In the genomic region with DNA sequence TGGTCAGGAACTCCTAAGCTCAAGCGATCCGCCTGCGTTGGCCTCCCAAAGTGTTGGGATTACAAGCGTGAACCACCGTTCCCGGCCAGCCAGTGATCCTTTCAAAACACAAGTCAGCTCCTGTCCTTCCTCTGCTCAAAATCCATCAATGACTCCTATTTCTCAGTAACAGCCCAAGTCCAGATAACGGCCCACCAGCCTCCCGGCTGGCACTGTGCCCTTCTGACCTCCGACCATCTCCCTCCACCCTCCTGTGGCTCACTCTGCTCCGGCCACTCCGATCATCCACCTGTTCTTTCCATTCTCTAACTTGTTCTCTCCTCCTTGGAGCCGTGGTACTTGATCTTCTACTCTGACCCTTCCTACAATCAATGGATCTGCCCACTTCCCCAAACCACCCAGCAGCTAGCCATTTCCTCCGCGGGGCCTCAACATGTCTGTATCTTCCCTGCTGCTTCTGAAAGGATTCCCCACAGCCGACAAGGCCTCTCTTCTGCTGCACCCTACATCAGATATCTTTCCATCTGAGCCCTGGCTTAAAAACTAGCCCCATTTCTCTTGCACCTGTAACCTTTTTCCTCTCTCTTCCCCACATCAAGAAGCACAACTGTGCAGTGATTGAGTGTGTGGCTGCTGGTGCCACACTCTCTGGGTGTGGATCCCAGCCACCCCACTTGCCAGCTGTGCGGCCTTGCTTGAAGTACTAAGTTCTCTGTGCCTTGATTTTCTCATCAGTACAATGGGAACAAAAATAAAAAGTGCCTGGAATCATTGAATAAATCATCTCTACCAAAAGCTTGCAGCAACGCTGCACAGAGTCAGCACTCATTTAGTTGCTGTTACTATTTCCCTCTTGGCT, we compare ENCODE assay signal across 12 cellular contexts. TPM values are rescaled to one million over a fixed set of nuclear protein-coding genes. Genes with fewer than 3 reads are reported as not detected.
DNase-seq lines count a peak whose midpoint lies in the region; ATAC-seq, FAIRE-seq and TF ChIP-seq lines count a peak whose summit lies in the region.
"Had no signal": no experiment of that assay in that cellular context is flagged by ENCODE, and none has a peak within 500 bp of the region (broad histone marks: within the 10 kb centered on the region; RNA-seq: fewer than 3 reads in every experiment).

No MANE protein-coding gene starts in this region.

- no peak for TF ChIP-seq EP300 in suprapubic skin (IDR thresholded peaks at IDR 0.05)

- no peak for DNase-seq in T-helper 1 cell
- DNase-seq in T-cell = peak in 1 of 34 experiments; percentile 3
- DNase-seq in right cardiac atrium = peak in 1 of 3 donors; percentile 62
- DNase-seq in suprapubic skin (ENCODE audit: low spot score in 2 of 2) = no peak
- no peak for DNase-seq in immature natural killer cell
- DNase-seq in HTR-8/SVneo (ENCODE audit: insufficient read length, low spot score) = no peak
- no peak for DNase-seq in mesenteric fat pad (ENCODE audit: low spot score)
- DNase-seq: dermis blood vessel endothelial cell, MM.1S, RPMI8226 had no signal

- peaks cover 26% of the 10 kb centered on the region for H3K4me1 Mint-ChIP-seq in T-helper 1 cell treated with Interleukin-12 subunit alpha and Interleukin-12 subunit beta and Interleukin-4 antibody, amounts not matched to agents 30 μg/mL and 1 μg/mL, for 36 hours (ENCODE audit: low read depth)
- H3K4me1 Mint-ChIP-seq in T-cell (peaks cover 34 to 44% (median 35%) of the 10 kb centered on the region in 3 donors), immature natural killer cell (peaks cover 12 to 21% of the 10 kb centered on the region in 2 donors)

- H3K4me1 ChIP-seq in right cardiac atrium (ENCODE audit: control insufficient read depth, insufficient read depth, low read length) (peaks cover 27% of the 10 kb centered on the region), suprapubic skin (peaks cover 48% of the 10 kb centered on the region)

- H3K36me3 Mint-ChIP-seq in T-helper 1 cell treated with Interleukin-12 subunit alpha and Interleukin-12 subunit beta and Interleukin-4 antibody, amounts not matched to agents 30 μg/mL and 1 μg/mL, for 36 hours (ENCODE audit: low read depth) = no peaks in the 10 kb centered on the region
- no peaks in the 10 kb centered on the region for H3K36me3 Mint-ChIP-seq in T-cell
- no peaks in the 10 kb centered on the region for H3K36me3 Mint-ChIP-seq in immature natural killer cell

- H3K27ac ChIP-seq in right cardiac atrium (ENCODE audit: low read length) (peak overlapping the region; percentile 1), suprapubic skin (peak overlapping the region; percentile 39)

- TF ChIP-seq POLR2A in suprapubic skin (IDR thresholded peaks at IDR 0.05) = no peak

- no peaks in the 10 kb centered on the region for H3K9me3 Mint-ChIP-seq in T-helper 1 cell treated with Interleukin-12 subunit alpha and Interleukin-12 subunit beta and Interleukin-4 antibody, amounts not matched to agents 30 μg/mL and 1 μg/mL, for 36 hours
- no peaks in the 10 kb centered on the region for H3K9me3 Mint-ChIP-seq in T-cell
- H3K9me3 Mint-ChIP-seq in immature natural killer cell = no peaks in the 10 kb centered on the region

- whole genome bisulfite sequencing in right cardiac atrium = 82% methylated on average over 17 of the region's 17 CpGs
- WGBS in suprapubic skin = 89% methylated on average over 17 of the region's 17 CpGs

- POLR2A ChIA-PET in T-cell (lab: Charles Lee) = interaction anchor here in 1 of 2 donors (0.6 kb wide), 2 partner anchors 54 to 1561 kb away, joined by 4 read pairs; no protein-coding TSS in a partner anchor

- CTCF ChIA-PET in T-cell (lab: Charles Lee) = interaction anchor here (0.7 to 1.1 kb wide), 2 partner anchors 11 to 145 kb away, joined by 3 read pairs; no protein-coding TSS in a partner anchor

- intact Hi-C loops in right cardiac atrium (cut with DNase I) = no loop called here

- H3K27me3 Mint-ChIP-seq in T-helper 1 cell treated with Interleukin-12 subunit alpha and Interleukin-12 subunit beta and Interleukin-4 antibody, amounts not matched to agents 30 μg/mL and 1 μg/mL, for 36 hours (ENCODE audit: low read depth) = no peaks in the 10 kb centered on the region
- H3K27me3 Mint-ChIP-seq in T-cell (no peaks in the 10 kb centered on the region), immature natural killer cell (ENCODE audit: low read depth in 3 of 3) (peaks cover 0 to 5% (median 4%) of the 10 kb centered on the region in 3 donors)

- no peak for FAIRE-seq in HTR-8/SVneo (lab: Jason Lieb, UNC)
- FAIRE-seq: A204.1 had no signal

- H3K27me3 ChIP-seq in right cardiac atrium (ENCODE audit: control insufficient read depth, insufficient read depth) (no peaks in the 10 kb centered on the region), suprapubic skin (no peaks in the 10 kb centered on the region)

- peak overlapping the region; percentile 11 for H3K27ac Mint-ChIP-seq in T-helper 1 cell treated with Interleukin-12 subunit alpha and Interleukin-12 subunit beta and Interleukin-4 antibody, amounts not matched to agents 30 μg/mL and 1 μg/mL, for 36 hours
- H3K27ac Mint-ChIP-seq in T-cell (peak overlapping the region; percentile 19 to 74), immature natural killer cell (peak overlapping the region in 1 of 6 donors; percentile 70)

- H3K9me3 ChIP-seq in right cardiac atrium (ENCODE audit: control insufficient read depth, low read length) (no peaks in the 10 kb centered on the region), suprapubic skin (no peaks in the 10 kb centered on the region)

- H3K36me3 ChIP-seq in suprapubic skin = no peaks in the 10 kb centered on the region

- H3K4me3 Mint-ChIP-seq in T-helper 1 cell treated with Interleukin-12 subunit alpha and Interleukin-12 subunit beta and Interleukin-4 antibody, amounts not matched to agents 30 μg/mL and 1 μg/mL, for 36 hours = no peak overlapping the region
- H3K4me3 Mint-ChIP-seq in T-cell = no peak overlapping the region
- H3K4me3 Mint-ChIP-seq in immature natural killer cell = no peak overlapping the region

- ATAC-seq in T-cell (replicated peaks in 1 of 4) (peak in 3 of 4 experiments; percentile 27 to 55 (median 51)), right cardiac atrium (no peak)

- H3K4me3 ChIP-seq in right cardiac atrium (ENCODE audit: low read length) (no peak overlapping the region), suprapubic skin (no peak overlapping the region)

- TF ChIP-seq CTCF in suprapubic skin (IDR thresholded peaks at IDR 0.05) = no peak

RNA-seq across cellular contexts. Expression of a gene that starts 6.1 kb away (rescaled TPM):
- total RNA-seq in T-cell = 10 to 100 TPM; 39.6 to 68.9 (median 43.6) TPM
- 10 to 100 TPM; 20.4 to 35.7 (median 31.4) TPM for total RNA-seq in right cardiac atrium
- 10.0 TPM for polyA plus RNA-seq in right cardiac atrium
- 100 to 1,000 TPM in 1 of 4 donors, 10 to 100 TPM in 3; 48.5 to 169 (median 54.1) TPM for total RNA-seq in suprapubic skin
- 10 to 100 TPM in 1 of 3 donors, 1 to 10 TPM in 2; 3.4 to 16.9 (median 5.1) TPM for polyA plus RNA-seq in immature natural killer cell
- 23.1 TPM for total RNA-seq in mesenteric fat pad

Comparison
In these comparisons a context has a peak if more than half of its experiments do, and no peak if none do; other contexts are left out.
1. ATAC-seq: peak in T-cell (3 of 4); none in right cardiac atrium (0 of 2).